8 cellular contexts compared by ENCODE assay signal in genomic region chr3:53102601-53103147, GRCh38. TPM values are rescaled to one million over a fixed set of nuclear protein-coding genes. Genes with fewer than 3 reads are reported as not detected.
DNase-seq lines count a peak whose midpoint lies in the region; ATAC-seq lines count a peak whose summit lies in the region.

No MANE protein-coding gene starts in this region.

- CTCF ChIA-PET in T-cell (lab: Charles Lee): interaction anchor here (0.6 to 0.7 kb wide), 3 partner anchors 75 to 871 kb away, joined by 3 to 4 read pairs (median 3); no protein-coding TSS in a partner anchor

- POLR2A ChIA-PET in T-cell (lab: Charles Lee): no interaction called here

- H3K36me3 Mint-ChIP-seq in T-cell (peaks cover 56% of the 10 kb centered on the region), naive B cell (peaks cover 11 to 16% of the 10 kb centered on the region in 2 donors)

- H3K4me1 Mint-ChIP-seq in T-cell (peaks cover 25 to 49% (median 39%) of the 10 kb centered on the region in 3 donors), naive B cell (peaks cover 0 to 10% (median 7%) of the 10 kb centered on the region in 3 donors)

- peak; percentile 63 for ATAC-seq in HG02885 (IDR thresholded peaks at IDR 0.05; ENCODE audit: poor library complexity, unreplicated experiment)
- peak; percentile 31 to 74 (median 64) for ATAC-seq in T-cell (replicated peaks in 1 of 4)
- ATAC-seq in naive B cell (ENCODE audit: low read depth in 2 of 2): peak in 1 of 2 donors; percentile 50

- peak; percentile 71 for DNase-seq in activated CD8-positive, alpha-beta memory T cell treated with anti-CD3 and anti-CD28 coated beads for 24 hours
- no peak for DNase-seq in activated CD8-positive, alpha-beta memory T cell treated with anti-CD3 and anti-CD28 coated beads, Interleukin-2, amount 50 U/mL, for 4 hours
- DNase-seq in T-cell: peak in 3 of 34 experiments; percentile 10 to 30 (median 10)
- no peak for DNase-seq in naive B cell
- no peak for DNase-seq in DMS153 (lab: John Stamatoyannopoulos, UW)
- DNase-seq in globus pallidus (ENCODE audit: low spot score): no peak
- DNase-seq in GOT3 (lab: John Stamatoyannopoulos, UW): no peak

- H3K4me3 Mint-ChIP-seq in T-cell (peak overlapping the region in 1 of 3 donors; percentile 45), naive B cell (no peak overlapping the region)

- H3K9me3 Mint-ChIP-seq in T-cell (no peaks in the 10 kb centered on the region), naive B cell (no peaks in the 10 kb centered on the region)

- H3K27ac Mint-ChIP-seq in T-cell (peak overlapping the region; percentile 74 to 85), naive B cell (peak overlapping the region in 4 of 6 donors; percentile 19 to 82 (median 40))

- H3K27me3 Mint-ChIP-seq in T-cell (no peaks in the 10 kb centered on the region), naive B cell (no peaks in the 10 kb centered on the region)

RNA-seq across cellular contexts. Expression of gene RFT1, which starts 27.6 kb away (rescaled TPM):
- total RNA-seq in T-cell: 10 to 100 TPM; 14.4 to 27.8 (median 26.6) TPM
- 10 to 100 TPM; 16.9 to 26.7 (median 22.5) TPM for polyA plus RNA-seq in naive B cell (ENCODE audit: low read depth in 6 of 6)

RNA-seq across cellular contexts. Expression of gene SFMBT1, which starts 56.8 kb away (rescaled TPM):
- total RNA-seq in T-cell: 10 to 100 TPM; 30.3 to 42.7 (median 37.7) TPM
- 10 to 100 TPM in 5 of 6 donors, 1 to 10 TPM in 1; 2.2 to 22.5 (median 19.6) TPM for polyA plus RNA-seq in naive B cell (ENCODE audit: low read depth in 6 of 6)

RNA-seq across cellular contexts. Expression of gene PRKCD, which starts 58.3 kb away (rescaled TPM):
- total RNA-seq in T-cell: 10 to 100 TPM; 15.3 to 23.3 (median 19.2) TPM
- 10 to 100 TPM; 22.2 to 53.0 (median 31.6) TPM for polyA plus RNA-seq in naive B cell (ENCODE audit: low read depth in 6 of 6)
